ENCODE assay signal across 17 cellular contexts in the genomic region with DNA sequence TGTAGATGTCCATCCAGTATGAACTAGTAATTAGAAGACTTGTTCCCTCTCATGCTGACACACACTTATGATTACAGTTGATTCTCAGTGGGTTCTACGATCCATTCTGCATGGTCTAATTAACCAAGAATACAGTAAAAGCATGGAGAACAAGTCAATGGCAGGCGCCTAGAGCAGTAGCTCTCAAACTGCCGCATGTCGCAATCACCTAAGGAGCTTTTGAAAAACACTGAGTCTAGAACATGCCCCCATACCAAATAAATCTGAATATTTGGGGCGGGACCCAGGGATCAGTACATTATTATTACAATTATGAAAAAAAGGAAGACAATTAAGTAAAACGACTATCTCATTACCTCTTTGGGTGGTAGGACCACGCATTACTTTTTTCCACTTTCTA. TPM values are rescaled to one million over a fixed set of nuclear protein-coding genes. Genes with fewer than 3 reads are reported as not detected.
DNase-seq lines count a peak whose midpoint lies in the region; ATAC-seq, FAIRE-seq and TF ChIP-seq lines count a peak whose summit lies in the region.
"Had no signal": no experiment of that assay in that cellular context is flagged by ENCODE, and none has a peak within 500 bp of the region (broad histone marks: within the 10 kb centered on the region; RNA-seq: fewer than 3 reads in every experiment).

No MANE protein-coding gene starts in this region.

- H3K27ac Mint-ChIP-seq in CD4-positive, alpha-beta T cell: peak overlapping the region; percentile 9
- peak overlapping the region in 4 of 7 donors; percentile 29 to 73 (median 58) for H3K27ac Mint-ChIP-seq in CD4-positive, alpha-beta memory T cell
- no peak overlapping the region for H3K27ac Mint-ChIP-seq in H9
- H3K27ac Mint-ChIP-seq: GM23338 had no signal

- H3K4me3 ChIP-seq in CD4-positive, alpha-beta memory T cell (ENCODE audit: low read length in 2 of 2): no peak overlapping the region
- H3K4me3 ChIP-seq in PC-9 (no peak overlapping the region), H1 (ENCODE audit: extremely low read depth in 1 of 4, insufficient read depth in 2 of 4, low read depth in 3 of 4, low read length in 4 of 4) (no peak overlapping the region), SJCRH30 (no peak overlapping the region)
- H3K4me3 ChIP-seq: GM23338 had no signal

- H3K4me3 Mint-ChIP-seq in CD4-positive, alpha-beta T cell: no peak overlapping the region
- no peak overlapping the region for H3K4me3 Mint-ChIP-seq in CD4-positive, alpha-beta memory T cell
- H3K4me3 Mint-ChIP-seq in H9: no peak overlapping the region
- H3K4me3 Mint-ChIP-seq: GM23338 had no signal

- CTCF ChIA-PET in CD4-positive, alpha-beta T cell (lab: Charles Lee): no interaction called here
- CTCF ChIA-PET in CD4-positive, alpha-beta memory T cell (lab: Charles Lee; ENCODE audit: partially characterized antibody): interaction anchor here (1.9 kb wide), 1 partner anchor 9 kb away, joined by 6 read pairs; no protein-coding TSS in a partner anchor
- CTCF ChIA-PET in PC-9 (lab: Charles Lee): no interaction called here
- CTCF ChIA-PET in H1 (lab: Charles Lee; ENCODE audit: partially characterized antibody): interaction anchor here (0.6 to 0.8 kb wide), 2 partner anchors 88 to 496 kb away, joined by 3 to 7 read pairs; no protein-coding TSS in a partner anchor

- no peak overlapping the region for H3K23ac ChIP-seq in H1 (ENCODE audit: insufficient read length)
- no peak overlapping the region for H3K23ac ChIP-seq in H9 (ENCODE audit: insufficient read length, low read depth, low read length)

- H4K20me1 ChIP-seq in PC-9 (ENCODE audit: insufficient read depth) (no peaks in the 10 kb centered on the region), H1 (replicated peaks in 1 of 2; ENCODE audit: control insufficient read depth in 1 of 2, insufficient read depth in 2 of 2, low read length in 2 of 2) (no peaks in the 10 kb centered on the region), H9 (ENCODE audit: control insufficient read depth, insufficient read depth, insufficient read length) (no peaks in the 10 kb centered on the region)

- H2BK120ac ChIP-seq in H1 (replicated peaks; ENCODE audit: low read depth, low read length) (no peak overlapping the region), H9 (ENCODE audit: low read depth, low read length, poor library complexity, severe bottlenecking) (no peak overlapping the region)

- TF ChIP-seq CTCF in CD4-positive, alpha-beta T cell (IDR thresholded peaks at IDR 0.05): no peak
- TF ChIP-seq CTCF in PC-9 (conservative IDR thresholded peaks at IDR 0.05) (no peak), H1 (IDR thresholded peaks at IDR 0.05; ENCODE audit: control extremely low read depth in 1 of 3, insufficient read depth in 1 of 3, low read depth in 1 of 3, low read length in 3 of 3) (no peak), H9 (conservative IDR thresholded peaks at IDR 0.05) (no peak), GM20000 (IDR thresholded peaks at IDR 0.05; ENCODE audit: extremely low read depth, missing control alignments) (no peak)

- H3K4me1 Mint-ChIP-seq in CD4-positive, alpha-beta T cell (ENCODE audit: low read depth): peaks cover 58% of the 10 kb centered on the region
- H3K4me1 Mint-ChIP-seq in CD4-positive, alpha-beta memory T cell: peaks cover 34 to 56% (median 41%) of the 10 kb centered on the region in 4 donors
- peaks cover 0 to 4% of the 10 kb centered on the region in 2 experiments; a peak in 2 of 4 replicates for H3K4me1 Mint-ChIP-seq in H9
- H3K4me1 Mint-ChIP-seq: GM23338 had no signal

- H3K36me3 ChIP-seq in CD4-positive, alpha-beta memory T cell (ENCODE audit: insufficient read depth, low read length): no peaks in the 10 kb centered on the region
- H3K36me3 ChIP-seq in PC-9 (ENCODE audit: low read depth) (no peaks in the 10 kb centered on the region), H1 (ENCODE audit: control insufficient read depth in 2 of 4, insufficient read depth in 4 of 4, low read length in 3 of 4) (no peaks in the 10 kb centered on the region), SJCRH30 (no peaks in the 10 kb centered on the region)

- H2BK5ac ChIP-seq in H1 (ENCODE audit: low read depth, low read length) (no peak overlapping the region), H9 (ENCODE audit: insufficient read length, low read length) (no peak overlapping the region)

- ATAC-seq in CD4-positive, alpha-beta T cell (ENCODE audit: poor library complexity): no peak
- ATAC-seq: GM23338 had no signal

- H3K79me2 ChIP-seq in PC-9 (ENCODE audit: low read depth) (no peaks in the 10 kb centered on the region), H1 (ENCODE audit: control insufficient read depth in 1 of 2, insufficient read depth in 2 of 2, low read length in 2 of 2) (no peaks in the 10 kb centered on the region), H9 (ENCODE audit: insufficient read depth, low read length) (no peaks in the 10 kb centered on the region)

- H3K4me1 ChIP-seq in CD4-positive, alpha-beta memory T cell (ENCODE audit: insufficient read depth, low read length): peaks cover 37% of the 10 kb centered on the region
- H3K4me1 ChIP-seq in PC-9 (replicated peaks; ENCODE audit: insufficient read depth) (no peaks in the 10 kb centered on the region), H1 (replicated peaks in 1 of 4; ENCODE audit: control insufficient read depth in 3 of 4, insufficient read depth in 4 of 4, low read length in 3 of 4) (no peaks in the 10 kb centered on the region), H9 (ENCODE audit: insufficient read depth, low read length) (no peaks in the 10 kb centered on the region), SJCRH30 (no peaks in the 10 kb centered on the region)

- H2BK15ac ChIP-seq in H1 (ENCODE audit: low read length) (no peak overlapping the region), H9 (ENCODE audit: low read depth, low read length) (no peak overlapping the region)

- no peaks in the 10 kb centered on the region for H3F3A ChIP-seq in PC-9 (ENCODE audit: insufficient read depth, low read depth)

- H3K79me1 ChIP-seq in H1 (ENCODE audit: low read depth, low read length) (no peaks in the 10 kb centered on the region), H9 (ENCODE audit: insufficient read depth, low read depth, low read length, poor library complexity, severe bottlenecking) (no peaks in the 10 kb centered on the region)

- no peaks in the 10 kb centered on the region for H3K27me3 Mint-ChIP-seq in CD4-positive, alpha-beta T cell
- no peaks in the 10 kb centered on the region for H3K27me3 Mint-ChIP-seq in CD4-positive, alpha-beta memory T cell
- peaks cover 6% of the 10 kb centered on the region for H3K27me3 Mint-ChIP-seq in H9 (ENCODE audit: low read depth)

- H3K27me3 ChIP-seq in CD4-positive, alpha-beta T cell (ENCODE audit: control insufficient read depth, insufficient read depth, low read length): no peaks in the 10 kb centered on the region
- no peaks in the 10 kb centered on the region for H3K27me3 ChIP-seq in CD4-positive, alpha-beta memory T cell (ENCODE audit: insufficient read depth, low read length)
- no peaks in the 10 kb centered on the region for H3K27me3 ChIP-seq in PC-9 (ENCODE audit: insufficient read depth, low read depth)
- H3K27me3 ChIP-seq in H1 (replicated peaks in 1 of 4; ENCODE audit: control insufficient read depth in 3 of 4, extremely low read depth in 1 of 4, insufficient read depth in 3 of 4, low read length in 3 of 4): no peaks in the 10 kb centered on the region
- no peaks in the 10 kb centered on the region for H3K27me3 ChIP-seq in H9 (ENCODE audit: insufficient read depth, low read length)
- H3K27me3 ChIP-seq in SJCRH30: peaks cover 6% of the 10 kb centered on the region; the same call in 1 of the 2 replicates

- H2AFZ ChIP-seq in PC-9: peak overlapping the region; percentile 22; the same call in 1 of the 2 replicates
- no peak overlapping the region for H2AFZ ChIP-seq in H1 (ENCODE audit: low read length)
- no peak overlapping the region for H2AFZ ChIP-seq in H9 (ENCODE audit: low read length)
- H2AFZ ChIP-seq: GM23338 had no signal

- POLR2A ChIA-PET in CD4-positive, alpha-beta T cell (lab: Charles Lee): no interaction called here
- POLR2A ChIA-PET in CD4-positive, alpha-beta memory T cell (lab: Charles Lee; ENCODE audit: partially characterized antibody): interaction anchor here (5.9 kb wide), 1 partner anchor 8 kb away, joined by 56 read pairs; no protein-coding TSS in a partner anchor
- POLR2A ChIA-PET in PC-9 (lab: Charles Lee; ENCODE audit: unreplicated experiment) (no interaction called here), H1 (lab: Charles Lee; ENCODE audit: partially characterized antibody) (interaction anchor here (1.3 kb wide), 1 partner anchor 88 kb away, joined by 3 read pairs; the partner anchor contains the start of gene PSAT1)

- H2BK20ac ChIP-seq in H1 (ENCODE audit: low read length) (no peak overlapping the region), H9 (ENCODE audit: low read depth, low read length, poor library complexity, severe bottlenecking) (no peak overlapping the region)

- DNase-seq in CD4-positive, alpha-beta T cell: no peak
- DNase-seq in CD4-positive, alpha-beta memory T cell: no peak
- DNase-seq in PC-9 (no peak), H1 (ENCODE audit: low read depth in 1 of 2, low spot score in 2 of 2) (no peak), H9 (no peak), GM20000 (ENCODE audit: low spot score) (no peak), NCI-H2196 (lab: John Stamatoyannopoulos, UW; ENCODE audit: unreplicated experiment) (no peak), SJCRH30 (no peak)
- DNase-seq: C1 segment of cervical spinal cord, Calu3, COR-L47, DMS153, DND-41, HCEC 1CT had no signal

- no TSS peak for BruUV-seq in PC-9 (replicated peaks; lab: Mats Ljungman, UMichigan)

- H3K23me2 ChIP-seq in H1 (ENCODE audit: low read depth, low read length) (no peaks in the 10 kb centered on the region), H9 (ENCODE audit: insufficient read length, low read depth, low read length, poor library complexity, severe bottlenecking) (no peaks in the 10 kb centered on the region)

- H3K9me3 ChIP-seq in CD4-positive, alpha-beta T cell (ENCODE audit: control insufficient read depth, low read length): peaks cover 10% of the 10 kb centered on the region
- no peaks in the 10 kb centered on the region for H3K9me3 ChIP-seq in CD4-positive, alpha-beta memory T cell (ENCODE audit: control insufficient read depth in 1 of 2, low read length in 2 of 2)
- H3K9me3 ChIP-seq in PC-9 (ENCODE audit: insufficient read depth, low read depth): no peaks in the 10 kb centered on the region
- H3K9me3 ChIP-seq in H1 (ENCODE audit: insufficient read depth in 2 of 2, low read depth in 1 of 2, low read length in 1 of 2): no peaks in the 10 kb centered on the region
- no peaks in the 10 kb centered on the region for H3K9me3 ChIP-seq in H9 (ENCODE audit: control insufficient read depth, low read depth, low read length)
- H3K9me3 ChIP-seq in SJCRH30 (replicated peaks): peaks cover 2% of the 10 kb centered on the region; the same call in 1 of the 2 replicates

- TF ChIP-seq POLR2A in H1 (IDR thresholded peaks at IDR 0.05; ENCODE audit: control extremely low read depth in 1 of 2, low read depth in 2 of 2, low read length in 2 of 2): no peak

- 96% methylated on average over 7 of the region's 7 CpGs; no CpG with 5 or more reads in 1 of the 2 experiments for WGBS in H1 (ENCODE audit: extremely low coverage in 1 of 2, insufficient coverage in 1 of 2, insufficient read length in 1 of 2, insufficient replicate concordance in 2 of 2, low coverage in 1 of 2, low lambda C conversion rate in 2 of 2, missing lambda C conversion rate in 1 of 2), 2 experiments
- no CpG with 5 or more reads among the region's 7 CpGs for WGBS in H9 (ENCODE audit: extremely low coverage, insufficient read length, low lambda C conversion rate)

- H3K9ac ChIP-seq in H1 (replicated peaks in 1 of 4; ENCODE audit: extremely low read depth in 1 of 4, low read depth in 3 of 4, low read length in 3 of 4): no peak overlapping the region
- H3K9ac ChIP-seq in H9 (ENCODE audit: extremely low read depth, insufficient read length, low read length): no peak overlapping the region

- H2BK12ac ChIP-seq in H1 (ENCODE audit: low read depth, low read length) (no peak overlapping the region), H9 (ENCODE audit: insufficient read length, low read depth, low read length) (no peak overlapping the region)

- H3K56ac ChIP-seq in H1 (replicated peaks; ENCODE audit: insufficient read length, low read depth, low read length) (no peak overlapping the region), H9 (ENCODE audit: insufficient read length, low read depth, low read length) (no peak overlapping the region)

- no peak for TF ChIP-seq RAD21 in H1 (IDR thresholded peaks at IDR 0.05 in 1 of 2, conservative IDR thresholded peaks at IDR 0.05 in 1 of 2; ENCODE audit: low read depth in 2 of 2, low read length in 2 of 2)

- H4K5ac ChIP-seq in H1 (ENCODE audit: insufficient read length, low read depth, low read length) (no peak overlapping the region), H9 (ENCODE audit: insufficient read length, low read depth, low read length) (no peak overlapping the region)

- H3K36me3 Mint-ChIP-seq in CD4-positive, alpha-beta T cell (ENCODE audit: low read depth): peaks cover 16% of the 10 kb centered on the region
- H3K36me3 Mint-ChIP-seq in CD4-positive, alpha-beta memory T cell: peaks cover 11 to 17% of the 10 kb centered on the region in 2 donors
- no peaks in the 10 kb centered on the region for H3K36me3 Mint-ChIP-seq in H9 (ENCODE audit: insufficient read depth in 1 of 3, low read depth in 3 of 3)

- H3K4ac ChIP-seq in H1 (replicated peaks; ENCODE audit: insufficient read length, low read depth, low read length): no peak overlapping the region
- no peak overlapping the region for H3K4ac ChIP-seq in H9 (ENCODE audit: low read depth, low read length)

- no peaks in the 10 kb centered on the region for H3K9me2 ChIP-seq in PC-9 (ENCODE audit: insufficient read depth)

- H3K4me2 ChIP-seq in PC-9 (no peak overlapping the region), H1 (ENCODE audit: insufficient read depth in 1 of 2, low read depth in 2 of 2, low read length in 2 of 2) (no peak overlapping the region), H9 (ENCODE audit: insufficient read depth, insufficient read length, low read length) (no peak overlapping the region)
- H3K4me2 ChIP-seq: GM23338 had no signal

- H4K91ac ChIP-seq in H1 (replicated peaks; ENCODE audit: insufficient read length, low read length): no peak overlapping the region
- no peak overlapping the region for H4K91ac ChIP-seq in H9 (ENCODE audit: insufficient read length, low read depth, low read length)

- intact Hi-C loops in CD4-positive, alpha-beta T cell (cut with DNase I, micrococcal nuclease): no loop called here
- intact Hi-C loops in CD4-positive, alpha-beta memory T cell (cut with micrococcal nuclease): no loop called here
- intact Hi-C loops in PC-9 (cut with micrococcal nuclease; ENCODE audit: unreplicated experiment): no loop called here

- no peak overlapping the region for H3K27ac ChIP-seq in CD4-positive, alpha-beta T cell (ENCODE audit: low read depth, low read length)
- H3K27ac ChIP-seq in CD4-positive, alpha-beta memory T cell (ENCODE audit: low read depth, low read length): no peak overlapping the region
- H3K27ac ChIP-seq in PC-9 (no peak overlapping the region), H1 (ENCODE audit: low read depth, low read length) (no peak overlapping the region), H9 (ENCODE audit: insufficient read length, low read depth, low read length) (no peak overlapping the region), SJCRH30 (no peak overlapping the region)

- FAIRE-seq in H1 (lab: Jason Lieb, UNC): no peak
- FAIRE-seq: G401.6, GM12892 had no signal

- no peak overlapping the region for H2AK5ac ChIP-seq in H1 (ENCODE audit: low read depth, low read length)
- H2AK5ac ChIP-seq in H9 (ENCODE audit: insufficient read length, low read length): no peak overlapping the region

- H3K18ac ChIP-seq in H1 (ENCODE audit: extremely low read depth, low read length): no peak overlapping the region
- H3K18ac ChIP-seq in H9 (ENCODE audit: insufficient read length, low read depth, low read length): no peak overlapping the region

- no peak overlapping the region for H4K8ac ChIP-seq in H1 (ENCODE audit: extremely low read depth, insufficient read depth, low read length)
- H4K8ac ChIP-seq in H9 (replicated peaks; ENCODE audit: insufficient read length, low read depth, low read length): no peak overlapping the region

- H3K14ac ChIP-seq in H1 (ENCODE audit: insufficient read length) (no peak overlapping the region), H9 (ENCODE audit: insufficient read depth, low read length) (no peak overlapping the region)

- TF ChIP-seq EP300 in H1 (IDR thresholded peaks at IDR 0.05; ENCODE audit: borderline replicate concordance in 1 of 2, low read depth in 2 of 2, low read length in 2 of 2): no peak

- H3K9me3 Mint-ChIP-seq in CD4-positive, alpha-beta T cell: peaks cover 8% of the 10 kb centered on the region
- peaks cover 0 to 32% (median 25%) of the 10 kb centered on the region in 8 donors for H3K9me3 Mint-ChIP-seq in CD4-positive, alpha-beta memory T cell
- no peaks in the 10 kb centered on the region for H3K9me3 Mint-ChIP-seq in H9
- H3K9me3 Mint-ChIP-seq: GM23338 had no signal

- no peak overlapping the region for H3T11ph ChIP-seq in H9 (ENCODE audit: low read length)

RNA-seq across cellular contexts. Expression of gene CEP78, which starts 26.7 kb away (rescaled TPM):
- total RNA-seq in CD4-positive, alpha-beta T cell: 10 to 100 TPM; 10.5 to 12.1 TPM
- 10 to 100 TPM; 25.3 to 27.6 TPM for total RNA-seq in CD4-positive, alpha-beta memory T cell
- 10 to 100 TPM; 13.7 to 16.1 TPM for polyA plus RNA-seq in CD4-positive, alpha-beta memory T cell
- 37.8 and 38.3 TPM in 2 replicates for total RNA-seq in PC-9 (2021)
- total RNA-seq in H1 (2021; fragmentation: NEBNext Ultra II Directional; extraction: Animal tissue kit (Norgen Biotek cat#: 25700)): 38.7 and 40.9 TPM in 2 replicates
- polyA plus RNA-seq in H1 (2011; rRNA removed): 10.3 and 17.1 TPM in 2 replicates
- 15.8 TPM for polyA plus RNA-seq in H1 (2011; cell fraction: cytosol; rRNA removed)
- polyA plus RNA-seq in H1 (2011; cell fraction: nucleus; rRNA removed): 37.6 TPM
- polyA plus RNA-seq in H1 (2012, experiment 1 of 2): 15.9 to 28.5 TPM (median 18.7 TPM) in 4 replicates
- polyA plus RNA-seq in H1 (2012, experiment 2 of 2): 1.9 TPM
- 29.1 TPM for polyA plus RNA-seq in H1 (2013, experiment 1 of 2)
- 25.4 TPM for polyA plus RNA-seq in H1 (2013, experiment 2 of 2)
- 19.9 and 28.4 TPM in 2 replicates for polyA minus RNA-seq in H1 (2011; rRNA and poly(A)+ RNA removed)
- 19.3 TPM for polyA minus RNA-seq in H1 (2011; cell fraction: cytosol; rRNA and poly(A)+ RNA removed)
- 61.9 TPM for polyA minus RNA-seq in H1 (2011; cell fraction: nucleus; rRNA and poly(A)+ RNA removed)
- total RNA-seq in H9 (2021): 55.9 and 57.8 TPM in 2 replicates
- total RNA-seq in SJCRH30 (2014; rRNA removed; shearing (Covaris generic)): 75.7 and 89.2 TPM in 2 replicates

Comparison
In these comparisons a context has a peak if more than half of its experiments do, and no peak if none do; other contexts are left out.
1. H3K27ac Mint-ChIP-seq: peak in CD4-positive, alpha-beta T cell (single experiment) and CD4-positive, alpha-beta memory T cell (4 of 7); none in H9 (0 of 3).
2. CTCF ChIA-PET loops: an anchor here in CD4-positive, alpha-beta memory T cell (1.9 kb wide) and H1 (0.6 to 0.8 kb wide); none called in CD4-positive, alpha-beta T cell and PC-9.
3. POLR2A ChIA-PET loops: an anchor here in CD4-positive, alpha-beta memory T cell (5.9 kb wide) and H1 (1.3 kb wide); none called in CD4-positive, alpha-beta T cell and PC-9.